Comparison of ENCODE assay signal across 1 cellular context in genomic region chr7:76086070-76086469, GRCh38.
TF ChIP-seq lines count a peak whose summit lies in the region.

No MANE protein-coding gene starts in this region.

TF ChIP-seq in HCT116, 20 proteins besides CTCF, POLR2A, EP300 and RAD21:
- peak; percentile 16; the same call in 1 of the 2 replicates for TF ChIP-seq FOSL1 (IDR thresholded peaks at IDR 0.05; ENCODE audit: low read depth)
- TF ChIP-seq CEBPB (IDR thresholded peaks at IDR 0.05; ENCODE audit: low read depth): no peak
- no peak for TF ChIP-seq YY1 (IDR thresholded peaks at IDR 0.05; ENCODE audit: extremely low read depth, insufficient replicate concordance, low read depth, low read length)
- no peak for TF ChIP-seq MAX (IDR thresholded peaks at IDR 0.05)
